ENCODE assay signal across 23 cellular contexts in genomic region chr1:209326876-209327275, GRCh38.
"Had no signal": no experiment of that assay in that cellular context is flagged by ENCODE, and none has a peak within 500 bp of the region (broad histone marks: within the 10 kb centered on the region; RNA-seq: fewer than 3 reads in every experiment).

No MANE protein-coding gene starts in this region.

- H3K4me1 Mint-ChIP-seq: activated B cell treated with CpG ODN at 0.5 μM for 24 hours; activated naive CD8-positive, alpha-beta T cell treated with anti-CD3 and anti-CD28 coated beads, Interleukin-2, amount 10 ng/mL, durations not matched to agents 7 days and 5 days; memory B cell; nephron had no signal

- H3K27me3 Mint-ChIP-seq: memory B cell; stimulated activated naive CD8-positive, alpha-beta T cell treated with anti-CD3 and anti-CD28 coated beads, Interleukin-15, Interleukin-2, amounts not matched to agents 100 ng/mL and 50 ng/mL, for 24 hours had no signal

- H3K36me3 ChIP-seq: cardiac muscle cell, right lobe of liver, thyroid gland had no signal

- H3K4me1 ChIP-seq: parathyroid adenoma, right lobe of liver, thyroid gland had no signal

- H3K9ac ChIP-seq: parathyroid adenoma had no signal

- H3K27me3 ChIP-seq: cardiac muscle cell, foreskin keratinocyte, right lobe of liver, thyroid gland had no signal

- H2AFZ ChIP-seq: parathyroid adenoma had no signal

- H3K4me3 Mint-ChIP-seq: activated B cell treated with CpG ODN at 0.5 μM for 24 hours; activated naive CD4-positive, alpha-beta T cell treated with anti-CD3 and anti-CD28 coated beads for 36 hours; activated naive CD8-positive, alpha-beta T cell treated with anti-CD3 and anti-CD28 coated beads, Interleukin-2, amount 10 ng/mL, durations not matched to agents 7 days and 5 days; activated T-cell treated with anti-CD3 and anti-CD28 coated beads, Interleukin-2, amount 50 U/mL, for 4 hours; dendritic cell treated with granulocyte-macrophage colony-stimulating factor and Interleukin-4, amounts not matched to agents 40 ng/mL and 50 ng/mL, for 4 days; memory B cell; nephron; stimulated activated naive CD8-positive, alpha-beta T cell treated with anti-CD3 and anti-CD28 coated beads, Interleukin-15, Interleukin-2, amounts not matched to agents 100 ng/mL and 50 ng/mL, for 24 hours had no signal

- H3K9me3 Mint-ChIP-seq: activated B cell treated with CpG ODN at 0.5 μM for 24 hours; activated naive CD4-positive, alpha-beta T cell treated with anti-CD3 and anti-CD28 coated beads for 36 hours; activated naive CD8-positive, alpha-beta T cell treated with anti-CD3 and anti-CD28 coated beads, Interleukin-2, amount 10 ng/mL, durations not matched to agents 7 days and 5 days; dendritic cell treated with granulocyte-macrophage colony-stimulating factor and Interleukin-4, amounts not matched to agents 40 ng/mL and 50 ng/mL, for 4 days; memory B cell had no signal

- DNase-seq: activated B cell treated with CpG ODN at 0.5 μM for 24 hours; activated CD4-positive, alpha-beta T cell treated with anti-CD3 and anti-CD28 coated beads for 4 hours; activated CD4-positive, alpha-beta T cell treated with anti-CD3 and anti-CD28 coated beads, Interleukin-2, amount 50 U/mL, for 48 hours; activated CD8-positive, alpha-beta memory T cell treated with anti-CD3 and anti-CD28 coated beads, Interleukin-2, amount 50 U/mL, for 48 hours; activated effector memory CD4-positive, alpha-beta T cell treated with Interleukin-2 at 50 U/mL for 16 hours; activated naive CD4-positive, alpha-beta T cell treated with anti-CD3 and anti-CD28 coated beads for 36 hours; activated naive CD8-positive, alpha-beta T cell treated with anti-CD3 and anti-CD28 coated beads, Interleukin-2, amount 10 ng/mL, durations not matched to agents 7 days and 5 days; activated T-cell treated with anti-CD3 and anti-CD28 coated beads, Interleukin-2, amount 50 U/mL, for 4 hours; effector CD8-positive, alpha-beta T cell; foreskin keratinocyte; left cardiac atrium; right lobe of liver; stimulated activated CD4-positive, alpha-beta T cell treated with anti-CD3 and anti-CD28 coated beads, Interleukin-1b, Interleukin-23, amount 100 ng/mL, for 48 hours; substantia nigra; T-helper 9 cell; thyroid gland had no signal

- H3K27ac Mint-ChIP-seq: activated B cell treated with CpG ODN at 0.5 μM for 24 hours; activated naive CD4-positive, alpha-beta T cell treated with anti-CD3 and anti-CD28 coated beads for 36 hours; activated naive CD8-positive, alpha-beta T cell treated with anti-CD3 and anti-CD28 coated beads, Interleukin-2, amount 10 ng/mL, durations not matched to agents 7 days and 5 days; dendritic cell treated with granulocyte-macrophage colony-stimulating factor and Interleukin-4, amounts not matched to agents 40 ng/mL and 50 ng/mL, for 4 days; memory B cell; nephron; stimulated activated naive CD8-positive, alpha-beta T cell treated with anti-CD3 and anti-CD28 coated beads, Interleukin-15, Interleukin-2, amounts not matched to agents 100 ng/mL and 50 ng/mL, for 24 hours had no signal

- H3K27ac ChIP-seq: cardiac muscle cell, foreskin keratinocyte, parathyroid adenoma, right lobe of liver, skin epidermis, thyroid gland had no signal

- H3K36me3 Mint-ChIP-seq: activated naive CD8-positive, alpha-beta T cell treated with anti-CD3 and anti-CD28 coated beads, Interleukin-2, amount 10 ng/mL, durations not matched to agents 7 days and 5 days; memory B cell had no signal

- H3K9me3 ChIP-seq: right lobe of liver, thyroid gland had no signal

- H3K79me2 ChIP-seq: parathyroid adenoma had no signal

- ATAC-seq: activated T-cell treated with anti-CD3 and anti-CD28 coated beads, Interleukin-2, amount 50 U/mL, for 4 hours; foreskin keratinocyte; left cardiac atrium; right lobe of liver had no signal

- H3K4me3 ChIP-seq: cardiac muscle cell, right lobe of liver, skin epidermis, thyroid gland had no signal
